ENCODE assay signal across 11 cellular contexts in genomic region chr3:107242579-107242978, GRCh38.
DNase-seq lines count a peak whose midpoint lies in the region; ATAC-seq, FAIRE-seq and TF ChIP-seq lines count a peak whose summit lies in the region.
"Had no signal": no experiment of that assay in that cellular context is flagged by ENCODE, and none has a peak within 500 bp of the region (broad histone marks: within the 10 kb centered on the region; RNA-seq: fewer than 3 reads in every experiment).

No MANE protein-coding gene starts in this region.

- no peaks in the 10 kb centered on the region for H4K20me1 ChIP-seq in neural cell (ENCODE audit: insufficient read depth)

- TF ChIP-seq CTCF in brain (conservative IDR thresholded peaks at IDR 0.05) (no peak), neural cell (IDR thresholded peaks at IDR 0.05; ENCODE audit: poor library complexity, severe bottlenecking) (no peak), Peyer's patch (IDR thresholded peaks at IDR 0.05) (no peak)

- TF ChIP-seq POLR2A in GM12892 (IDR thresholded peaks at IDR 0.05; ENCODE audit: low read depth, low read length) (no peak), Peyer's patch (IDR thresholded peaks at IDR 0.05) (no peak)

- peak overlapping the region in 4 of 5 experiments; percentile 13 to 97 (median 62) for H3K27ac Mint-ChIP-seq in brain

- H3K4me3 ChIP-seq in neural cell (ENCODE audit: low read length), result peak overlapping the region; percentile 84
- H3K4me3 ChIP-seq in Peyer's patch, result no peak overlapping the region

- no peaks in the 10 kb centered on the region for H3K79me2 ChIP-seq in neural cell (replicated peaks; ENCODE audit: insufficient read depth, low read length)

- H3K4me3 Mint-ChIP-seq in brain, result peak overlapping the region; percentile 98 to 99 (median 99)

- no peak for TF ChIP-seq RAD21 in neural cell (conservative IDR thresholded peaks at IDR 0.05)

- no peak for ATAC-seq in GM19324 (IDR thresholded peaks at IDR 0.05; ENCODE audit: low FRiP score, unreplicated experiment)

- H3K9me3 Mint-ChIP-seq in brain, result peaks cover 0 to 3% (median 0%) of the 10 kb centered on the region in 5 experiments

- H3K9me2 ChIP-seq in neural cell (ENCODE audit: insufficient read depth, low read length), result no peaks in the 10 kb centered on the region

- no peak for TF ChIP-seq EP300 in neural cell (conservative IDR thresholded peaks at IDR 0.05; ENCODE audit: poor library complexity, severe bottlenecking)

- DNase-seq in GM12892 (ENCODE audit: insufficient read length) (no peak), NCI-H187 treated with DMSO at 0.1 percent for 48 hours (lab: John Stamatoyannopoulos, UW) (peak; percentile 63), GOT3 (lab: John Stamatoyannopoulos, UW) (no peak), Peyer's patch (no peak)
- no peak for DNase-seq in activated CD8-positive, alpha-beta memory T cell treated with anti-CD3 and anti-CD28 coated beads for 24 hours
- DNase-seq: OCI-M1, posterior cingulate gyrus had no signal

- peaks cover 56% of the 10 kb centered on the region for H3K4me1 Mint-ChIP-seq in brain

- H3K9ac ChIP-seq in neural cell (ENCODE audit: low read length), result no peak overlapping the region
- H3K9ac ChIP-seq: KMS-11 had no signal

- H3K27me3 ChIP-seq in neural cell (ENCODE audit: insufficient read depth, low read depth, low read length) (no peaks in the 10 kb centered on the region), Peyer's patch (no peaks in the 10 kb centered on the region)

- H3F3A ChIP-seq in neural cell (ENCODE audit: insufficient read depth, low read length, poor library complexity, severe bottlenecking), result no peaks in the 10 kb centered on the region

- H3K36me3 Mint-ChIP-seq in brain, result peaks cover 56% of the 10 kb centered on the region

- peaks cover 8% of the 10 kb centered on the region for H3K27me3 Mint-ChIP-seq in brain

- FAIRE-seq in GM12892 (lab: Jason Lieb, UNC), result peak; percentile 72

- no peaks in the 10 kb centered on the region for H3K9me3 ChIP-seq in neural cell (ENCODE audit: low read length)
- H3K9me3 ChIP-seq in Peyer's patch, result no peaks in the 10 kb centered on the region

- H3K4me2 ChIP-seq in neural cell (ENCODE audit: low read length), result no peak overlapping the region
- H3K4me2 ChIP-seq: KMS-11 had no signal

- no peak overlapping the region for H2AFZ ChIP-seq in neural cell (ENCODE audit: low read depth, low read length)

- H3K36me3 ChIP-seq in neural cell (ENCODE audit: insufficient read depth, low read length) (no peaks in the 10 kb centered on the region), Peyer's patch (no peaks in the 10 kb centered on the region)

- H3K27ac ChIP-seq in neural cell (ENCODE audit: low read length) (no peak overlapping the region), Peyer's patch (no peak overlapping the region)
- H3K27ac ChIP-seq: KMS-11 had no signal

- H3K4me1 ChIP-seq in Peyer's patch, result peaks cover 0 to 11% (median 0%) of the 10 kb centered on the region in 4 donors

TF ChIP-seq in neural cell, 6 proteins besides CTCF, POLR2A, EP300 and RAD21:
- TF ChIP-seq EZH2 (IDR thresholded peaks at IDR 0.05; ENCODE audit: borderline replicate concordance, insufficient read depth, low read length, poor library complexity, severe bottlenecking) (no peak), MXI1 (conservative IDR thresholded peaks at IDR 0.05; ENCODE audit: poor library complexity, severe bottlenecking) (no peak), REST (IDR thresholded peaks at IDR 0.05; ENCODE audit: borderline replicate concordance) (no peak), TAF1 (IDR thresholded peaks at IDR 0.05; ENCODE audit: low read depth) (no peak), SMC3 (conservative IDR thresholded peaks at IDR 0.05; ENCODE audit: poor library complexity) (no peak), POLR2AphosphoS5 (IDR thresholded peaks at IDR 0.05) (no peak)
